Comparison of ENCODE assay signal across 12 cellular contexts in genomic region chr3:177694316-177694715, GRCh38.
A peak's percentile ranks its signal among the peaks of the same experiment; 100 is the strongest.
DNase-seq lines count a peak whose midpoint lies in the region; ATAC-seq and TF ChIP-seq lines count a peak whose summit lies in the region.
"Had no signal": no experiment of that assay in that cellular context is flagged by ENCODE, and none has a peak within 500 bp of the region (broad histone marks: within the 10 kb centered on the region; RNA-seq: fewer than 3 reads in every experiment).

No MANE protein-coding gene starts in this region.

- in situ Hi-C loops in astrocyte of the spinal cord (cut with HindIII; ENCODE audit: low sequenced_read_pairs) = no loop called here

- H4K20me1 ChIP-seq in DND-41 (ENCODE audit: insufficient read depth, low read length) = no peaks in the 10 kb centered on the region

- peak overlapping the region; percentile 22 for H3K27ac ChIP-seq in DND-41 (ENCODE audit: low read length)
- peak overlapping the region; percentile 24 for H3K27ac ChIP-seq in mesodermal cell (ENCODE audit: low read depth, low read length, severe bottlenecking)
- H3K27ac ChIP-seq: sigmoid colon had no signal

- H3K4me3 ChIP-seq in DND-41 (ENCODE audit: low read depth in 1 of 2, low read length in 2 of 2) (no peak overlapping the region), astrocyte of the spinal cord (ENCODE audit: low read depth, low read length) (no peak overlapping the region), mesodermal cell (ENCODE audit: extremely low read depth, insufficient read depth, low read length, poor library complexity, severe bottlenecking) (no peak overlapping the region)
- H3K4me3 ChIP-seq: sigmoid colon had no signal

- no peak overlapping the region for H2AFZ ChIP-seq in DND-41 (ENCODE audit: low read depth, low read length)

- no peaks in the 10 kb centered on the region for H3K9me3 ChIP-seq in DND-41 (ENCODE audit: insufficient read depth, low read length, severe bottlenecking)
- H3K9me3 ChIP-seq in mesodermal cell (ENCODE audit: control insufficient read depth, low read length) = no peaks in the 10 kb centered on the region
- H3K9me3 ChIP-seq: sigmoid colon had no signal

- WGBS in mesodermal cell (ENCODE audit: insufficient coverage in 2 of 2), 2 experiments = 22 to 63% methylated on average over 1 of the region's 3 CpGs

- TF ChIP-seq CTCF in DND-41 (IDR thresholded peaks at IDR 0.05; ENCODE audit: borderline replicate concordance, extremely low read depth, low read length, poor library complexity, severe bottlenecking) (no peak), astrocyte of the spinal cord (IDR thresholded peaks at IDR 0.05; ENCODE audit: low read depth, low read length) (no peak)

- peak overlapping the region; percentile 31; the same call in 1 of the 2 replicates for H3K4me2 ChIP-seq in DND-41 (ENCODE audit: insufficient read depth, low read length)

- no peaks in the 10 kb centered on the region for H3K79me2 ChIP-seq in DND-41 (ENCODE audit: insufficient read depth, low read length)

- H3K27me3 ChIP-seq in DND-41 (ENCODE audit: insufficient read depth, low read length, poor library complexity) = no peaks in the 10 kb centered on the region
- H3K27me3 ChIP-seq: sigmoid colon had no signal

- H3K36me3 ChIP-seq in DND-41 (ENCODE audit: insufficient read depth, low read length) = no peaks in the 10 kb centered on the region
- H3K36me3 ChIP-seq in mesodermal cell (ENCODE audit: control insufficient read depth, insufficient read depth, low read length) = no peaks in the 10 kb centered on the region
- H3K36me3 ChIP-seq: sigmoid colon had no signal

- peak; percentile 32 for DNase-seq in DND-41
- peak; percentile 61 for DNase-seq in astrocyte of the spinal cord (ENCODE audit: low read depth, low spot score)
- no peak for DNase-seq in NCI-H146 treated with DMSO at 0.1 percent for 48 hours (lab: John Stamatoyannopoulos, UW; ENCODE audit: unreplicated experiment)
- DNase-seq in SW 1271 (lab: John Stamatoyannopoulos, UW) = no peak
- DNase-seq: effector memory CD8-positive, alpha-beta T cell; kidney glomerular epithelial cell; sigmoid colon had no signal

- H3K9ac ChIP-seq in DND-41 (ENCODE audit: low read depth, low read length) = no peak overlapping the region

- ATAC-seq in DND-41 (ENCODE audit: insufficient read depth, low read depth) = peak; percentile 91
- peak; percentile 82 for ATAC-seq in HG03097 (IDR thresholded peaks at IDR 0.05; ENCODE audit: low FRiP score, unreplicated experiment)
- no peak for ATAC-seq in HG03571 (IDR thresholded peaks at IDR 0.05; ENCODE audit: unreplicated experiment)
- no peak for ATAC-seq in HG03025 (IDR thresholded peaks at IDR 0.05; ENCODE audit: low FRiP score, unreplicated experiment)
- ATAC-seq: activated T-helper 17 cell treated with anti-CD3 and anti-CD28 coated beads, Interleukin-2, amount 50 U/mL, for 72 hours; effector memory CD8-positive, alpha-beta T cell had no signal

- H3K4me1 ChIP-seq in DND-41 (ENCODE audit: insufficient read depth, low read length) (peaks cover 29% of the 10 kb centered on the region), mesodermal cell (ENCODE audit: control insufficient read depth, insufficient read depth, low read length, poor library complexity, severe bottlenecking) (peaks cover 3% of the 10 kb centered on the region)
- H3K4me1 ChIP-seq: sigmoid colon had no signal

Comparison
In these comparisons a context has a peak if more than half of its experiments do, and no peak if none do; other contexts are left out.
1. ATAC-seq: peak in DND-41 (single experiment) and HG03097 (single experiment); none in HG03571 (single experiment) and HG03025 (single experiment).
2. DNase-seq: peak in DND-41 (single experiment) and astrocyte of the spinal cord (single experiment); none in NCI-H146 treated with DMSO at 0.1 percent for 48 hours (single experiment) and SW 1271 (0 of 2).